In the genomic region with DNA sequence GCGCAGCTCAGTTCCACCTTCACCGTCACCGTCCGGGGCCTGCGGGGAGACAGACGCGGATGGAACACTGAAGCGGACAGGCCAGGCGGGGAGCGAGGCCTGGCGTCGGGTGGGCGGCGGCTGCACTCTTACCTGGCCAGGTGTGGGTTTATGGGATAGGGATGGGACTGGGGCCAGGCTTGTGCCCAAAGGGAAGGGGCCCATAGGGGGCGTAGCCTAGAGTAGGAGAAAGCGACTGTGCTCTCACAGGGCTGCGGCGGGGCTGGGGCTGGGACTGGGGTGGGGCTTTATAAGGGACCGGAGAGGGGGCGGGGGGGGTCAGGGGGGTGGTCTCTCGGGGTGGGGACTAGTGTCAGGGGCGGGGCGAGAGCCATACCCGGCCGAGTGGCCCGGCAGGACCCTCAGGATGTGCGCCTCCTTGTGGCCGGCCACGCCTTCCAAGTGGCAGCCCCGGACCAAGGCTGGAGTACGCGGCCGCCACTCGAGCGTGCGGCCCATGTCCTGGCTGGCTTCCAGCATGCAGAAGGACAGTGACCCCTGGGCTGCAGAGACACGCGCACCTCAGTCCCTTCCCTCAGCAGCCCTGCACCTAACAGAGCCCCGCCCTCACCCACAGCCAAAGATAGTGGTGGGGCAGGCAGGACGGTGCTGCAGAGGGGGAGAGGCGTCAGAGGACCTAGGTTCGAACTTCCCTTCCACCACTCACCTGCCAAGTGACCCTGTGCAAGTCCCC, we compare ENCODE assay signal across 6 cellular contexts. TPM values are rescaled to one million over a fixed set of nuclear protein-coding genes. Genes with fewer than 3 reads are reported as not detected.
DNase-seq lines count a peak whose midpoint lies in the region; ATAC-seq and TF ChIP-seq lines count a peak whose summit lies in the region.

No MANE protein-coding gene starts in this region.

- peak; percentile 26; the same call in 2 of the 3 replicates for ATAC-seq in SK-N-SH treated with all-trans-retinoic acid at 6 μM for 48 hours
- ATAC-seq in right lobe of liver = peak; percentile 75 to 85 (median 80)
- no peak for ATAC-seq in HG02798 (IDR thresholded peaks at IDR 0.05; ENCODE audit: poor library complexity, unreplicated experiment)

- DNase-seq in ELF-1 (ENCODE audit: low read depth, low spot score) (peak; percentile 74), right lobe of liver (peak; percentile 85 to 89 (median 86)), COLO829 (ENCODE audit: low spot score) (no peak), AML-193 (lab: John Stamatoyannopoulos, UW) (no peak)

- peak overlapping the region in 1 of 3 donors; percentile 29 for H3K27ac ChIP-seq in right lobe of liver

- intact Hi-C loops in right lobe of liver (cut with DNase I) = no loop called here

- peaks cover 0 to 5% (median 0%) of the 10 kb centered on the region in 4 donors for H3K36me3 ChIP-seq in right lobe of liver

- H3K27me3 ChIP-seq in right lobe of liver = no peaks in the 10 kb centered on the region

- TF ChIP-seq CTCF in right lobe of liver (IDR thresholded peaks at IDR 0.05) = peak; percentile 25 to 57 (median 44)

- peaks cover 0 to 22% (median 12%) of the 10 kb centered on the region in 4 donors for H3K4me1 ChIP-seq in right lobe of liver

- 53% methylated on average over 31 of the region's 42 CpGs for WGBS in right lobe of liver (ENCODE audit: insufficient coverage, low coverage, low lambda C conversion rate, missing lambda C conversion rate)

- H3K9me3 ChIP-seq in right lobe of liver = no peaks in the 10 kb centered on the region

- H3K4me3 ChIP-seq in right lobe of liver = no peak overlapping the region

- peak; percentile 18 for TF ChIP-seq POLR2A in right lobe of liver (IDR thresholded peaks at IDR 0.05)

TF ChIP-seq in SK-N-SH treated with all-trans-retinoic acid at 6 μM for 48 hours, 23 proteins besides CTCF, POLR2A, EP300 and RAD21:
- TF ChIP-seq CSDC2 (CRISPR knock-in tag; IDR thresholded peaks at IDR 0.05) = no peak
- no peak for TF ChIP-seq RARB (CRISPR knock-in tag; IDR thresholded peaks at IDR 0.05)
- TF ChIP-seq ZC3H10 (CRISPR knock-in tag; IDR thresholded peaks at IDR 0.05) = no peak
- no peak for TF ChIP-seq ZNF8 (CRISPR knock-in tag; IDR thresholded peaks at IDR 0.05)
- no peak for TF ChIP-seq ZFP3 (CRISPR knock-in tag; IDR thresholded peaks at IDR 0.05)
- TF ChIP-seq ZNF70 (CRISPR knock-in tag; IDR thresholded peaks at IDR 0.05) = no peak

RNA-seq across cellular contexts. Expression of a gene that starts 22.8 kb away (rescaled TPM):
- total RNA-seq in right lobe of liver = 10 to 100 TPM; 44.3 to 68.5 (median 56.9) TPM

RNA-seq across cellular contexts. Expression of a gene that starts 29.0 kb away (rescaled TPM):
- total RNA-seq in right lobe of liver = 10 to 100 TPM; 27.4 to 90.1 (median 54.1) TPM

RNA-seq across cellular contexts. Expression of a gene that starts 39.7 kb away (rescaled TPM):
- 100 to 1,000 TPM in 1 of 6 experiments, 10 to 100 TPM in 5; 49.4 to 107 (median 54.5) TPM for total RNA-seq in right lobe of liver

RNA-seq across cellular contexts. Expression of a gene that starts 47.0 kb away (rescaled TPM):
- total RNA-seq in right lobe of liver = 1 to 10 TPM; 1.7 to 5.6 (median 2.7) TPM

RNA-seq across cellular contexts. Expression of a gene that starts 52.0 kb away (rescaled TPM):
- 10 to 100 TPM; 31.4 to 78.6 (median 51.7) TPM for total RNA-seq in right lobe of liver

Comparison
In these comparisons a context has a peak if more than half of its experiments do, and no peak if none do; other contexts are left out.
1. DNase-seq: peak in ELF-1 (single experiment) and right lobe of liver (3 of 3); none in COLO829 (single experiment) and AML-193 (0 of 2).